In genomic region chr6:84274856-84275255, GRCh38 we compare ENCODE assay signal across 30 cellular contexts.
"Had no signal": no experiment of that assay in that cellular context is flagged by ENCODE, and none has a peak within 500 bp of the region (broad histone marks: within the 10 kb centered on the region; RNA-seq: fewer than 3 reads in every experiment).

No MANE protein-coding gene starts in this region.

- H3K27me3 ChIP-seq: adrenal gland, body of pancreas, brain microvascular endothelial cell, breast epithelium had no signal

- DNase-seq: activated B cell treated with CpG ODN at 0.5 μM for 24 hours; activated CD4-positive, alpha-beta memory T cell treated with anti-CD3 and anti-CD28 coated beads for 36 hours; activated CD4-positive, alpha-beta T cell treated with anti-CD3 and anti-CD28 coated beads for 4 hours; activated CD4-positive, alpha-beta T cell treated with anti-CD3 and anti-CD28 coated beads, Interleukin-2, amount 10 ng/mL, durations not matched to agents 24 days and 14 days; activated CD4-positive, alpha-beta T cell treated with anti-CD3 and anti-CD28 coated beads, Interleukin-2, amount 50 U/mL, for 1 hour; activated CD4-positive, alpha-beta T cell treated with anti-CD3 and anti-CD28 coated beads, Interleukin-2, amount 50 U/mL, for 4 hours; activated CD4-positive, CD25-positive, alpha-beta regulatory T cell treated with anti-CD3 and anti-CD28 coated beads, Interleukin-2, amount 50 U/mL, for 72 hours; activated CD8-positive, alpha-beta memory T cell treated with anti-CD3 and anti-CD28 coated beads, Interleukin-2, amount 50 U/mL, for 4 hours; activated CD8-positive, alpha-beta T cell treated with anti-CD3 and anti-CD28 coated beads for 36 hours; activated effector memory CD4-positive, alpha-beta T cell treated with anti-CD3 and anti-CD28 coated beads, Interleukin-2, amount 50 U/mL, for 16 hours; activated gamma-delta T cell treated with Interleukin-2 at 50 U/mL for 16 hours; activated naive CD4-positive, alpha-beta T cell; activated naive CD4-positive, alpha-beta T cell treated with anti-CD3 and anti-CD28 coated beads for 36 hours; activated naive CD4-positive, alpha-beta T cell treated with anti-CD3 and anti-CD28 coated beads, Interleukin-2, amount 50 U/mL, for 16 hours; activated naive CD8-positive, alpha-beta T cell treated with anti-CD3 and anti-CD28 coated beads for 36 hours; activated T-cell treated with anti-CD3 and anti-CD28 coated beads for 4 hours; activated T-cell treated with anti-CD3 and anti-CD28 coated beads, Interleukin-2, amount 50 U/mL, for 1 hour; activated T-cell treated with anti-CD3 and anti-CD28 coated beads, Interleukin-2, amount 50 U/mL, for 4 hours; activated T-cell treated with anti-CD3 and anti-CD28 coated beads, Interleukin-2, amount 50 U/mL, for 72 hours; adrenal gland; amniotic stem cell; aorta; body of pancreas; brain microvascular endothelial cell; central memory CD4-positive, alpha-beta T cell; T-helper 1 cell; T-helper 2 cell; T-helper 9 cell had no signal

- H3K9me3 ChIP-seq: adrenal gland, body of pancreas, breast epithelium had no signal

- H3K27ac ChIP-seq: adrenal gland, body of pancreas, brain microvascular endothelial cell, breast epithelium, VCaP had no signal

- H3K4me1 ChIP-seq: adrenal gland, breast epithelium had no signal

- H3K4me3 ChIP-seq: adrenal gland, body of pancreas, breast epithelium had no signal

- H3K36me3 ChIP-seq: adrenal gland, brain microvascular endothelial cell, breast epithelium had no signal
